40 cellular contexts compared by ENCODE assay signal in the genomic region with DNA sequence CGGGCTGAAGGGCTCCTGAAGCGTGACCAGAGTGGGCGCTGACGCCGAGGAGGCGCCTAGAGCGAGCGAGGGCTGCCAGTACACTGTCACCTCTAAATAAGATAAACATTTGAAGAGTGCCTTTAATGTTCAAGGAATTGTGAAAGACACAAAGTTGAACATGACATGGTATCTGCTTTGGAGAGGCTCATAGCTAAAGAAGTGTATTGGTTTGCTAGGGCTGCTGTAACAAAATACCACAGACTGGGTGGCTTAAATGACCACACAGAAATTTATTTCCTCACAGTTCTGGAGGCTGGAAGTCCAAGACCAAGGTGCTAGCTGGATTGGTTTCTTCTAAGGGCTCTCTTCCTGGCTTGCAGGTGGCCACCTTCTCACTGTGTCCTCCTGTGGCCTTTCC. TPM values are rescaled to one million over a fixed set of nuclear protein-coding genes. Genes with fewer than 3 reads are reported as not detected.
"Had no signal": no experiment of that assay in that cellular context is flagged by ENCODE, and none has a peak within 500 bp of the region (broad histone marks: within the 10 kb centered on the region; RNA-seq: fewer than 3 reads in every experiment).

No MANE protein-coding gene starts in this region.

- ATAC-seq: activated naive CD4-positive, alpha-beta T cell treated with anti-CD3 and anti-CD28 coated beads, Interleukin-2, amount 50 U/mL, for 72 hours; activated naive CD8-positive, alpha-beta T cell treated with anti-CD3 and anti-CD28 coated beads, Interleukin-2, amount 50 U/mL, for 24 hours; activated T-cell treated with anti-CD3 and anti-CD28 coated beads, Interleukin-2, amount 50 U/mL, for 4 hours; activated T-cell treated with anti-CD3 and anti-CD28 coated beads, Interleukin-2, amount 50 U/mL, for 72 hours; activated T-helper 17 cell treated with anti-CD3 and anti-CD28 coated beads, Interleukin-2, amount 50 U/mL, for 72 hours; body of pancreas had no signal

- FAIRE-seq: astrocyte, bronchial epithelial cell had no signal

- H3K27ac ChIP-seq: adrenal gland, ascending aorta, body of pancreas, brain microvascular endothelial cell, breast epithelium, cardiac muscle cell had no signal

- H3K4me3 ChIP-seq: adrenal gland, ascending aorta, body of pancreas, breast epithelium, cardiac muscle cell had no signal

- DNase-seq: activated effector memory CD4-positive, alpha-beta T cell treated with anti-CD3 and anti-CD28 coated beads, Interleukin-2, amount 50 U/mL, for 16 hours; activated effector memory CD4-positive, alpha-beta T cell treated with Interleukin-2 at 50 U/mL for 16 hours; activated gamma-delta T cell; activated gamma-delta T cell treated with Interleukin-2 at 50 U/mL for 16 hours; activated naive CD4-positive, alpha-beta T cell; activated naive CD4-positive, alpha-beta T cell treated with anti-CD3 and anti-CD28 coated beads for 36 hours; activated naive CD4-positive, alpha-beta T cell treated with anti-CD3 and anti-CD28 coated beads, Interleukin-2, amount 10 ng/mL, durations not matched to agents 7 days and 5 days; activated naive CD4-positive, alpha-beta T cell treated with anti-CD3 and anti-CD28 coated beads, Interleukin-2, amount 50 U/mL, for 16 hours; activated naive CD4-positive, alpha-beta T cell treated with Interleukin-2 at 50 U/mL for 16 hours; activated naive CD8-positive, alpha-beta T cell treated with anti-CD3 and anti-CD28 coated beads for 36 hours; activated naive CD8-positive, alpha-beta T cell treated with anti-CD3 and anti-CD28 coated beads, Interleukin-2, amount 10 ng/mL, durations not matched to agents 7 days and 5 days; activated naive CD8-positive, alpha-beta T cell treated with anti-CD3 and anti-CD28 coated beads, Interleukin-2, amount 50 U/mL, for 24 hours; activated T-cell treated with anti-CD3 and anti-CD28 coated beads, Interleukin-2, amount 50 U/mL, for 1 hour; activated T-cell treated with anti-CD3 and anti-CD28 coated beads, Interleukin-2, amount 50 U/mL, for 24 hours; activated T-cell treated with anti-CD3 and anti-CD28 coated beads, Interleukin-2, amount 50 U/mL, for 4 hours; activated T-cell treated with anti-CD3 and anti-CD28 coated beads, Interleukin-2, amount 50 U/mL, for 48 hours; activated T-cell treated with anti-CD3 and anti-CD28 coated beads, Interleukin-2, amount 50 U/mL, for 72 hours; adrenal gland; amniotic stem cell; amygdala; anterior cingulate cortex; aorta; body of pancreas; brain microvascular endothelial cell; caudate nucleus; central memory CD4-positive, alpha-beta T cell; cerebellar nuclear complex had no signal

- H3K36me3 ChIP-seq: adrenal gland, ascending aorta, brain microvascular endothelial cell, breast epithelium, cardiac muscle cell had no signal

- H3K9me3 ChIP-seq: adrenal gland, ascending aorta, body of pancreas, breast epithelium had no signal

- H3K4me1 ChIP-seq: adrenal gland, ascending aorta, body of pancreas, breast epithelium had no signal

- H3K27me3 ChIP-seq: adrenal gland, ascending aorta, body of pancreas, brain microvascular endothelial cell, breast epithelium, cardiac muscle cell had no signal

RNA-seq across cellular contexts. Expression of gene GPR33, which starts 39.7 kb away (rescaled TPM):
- total RNA-seq: activated naive CD4-positive, alpha-beta T cell treated with anti-CD3 and anti-CD28 coated beads for 36 hours; activated naive CD4-positive, alpha-beta T cell treated with anti-CD3 and anti-CD28 coated beads, Interleukin-2, amount 50 U/mL, for 72 hours; activated naive CD8-positive, alpha-beta T cell treated with anti-CD3 and anti-CD28 coated beads for 36 hours; activated naive CD8-positive, alpha-beta T cell treated with anti-CD3 and anti-CD28 coated beads, Interleukin-2, amount 10 ng/mL, durations not matched to agents 7 days and 5 days; activated T-cell treated with anti-CD3 and anti-CD28 coated beads, Interleukin-2, amount 50 U/mL, for 4 hours; activated T-cell treated with anti-CD3 and anti-CD28 coated beads, Interleukin-2, amount 50 U/mL, for 72 hours; activated T-helper 1 cell treated with anti-CD3 and anti-CD28 coated beads, Interleukin-12 subunit alpha, Interleukin-12 subunit beta, Interleukin-2, Interleukin-4 antibody, amounts not matched to agents 30 ng/mL and 10 ng/mL and 1 ng/mL, durations not matched to agents 14 hours and 24 hours and 36 hours; activated T-helper 17 cell treated with anti-CD3 and anti-CD28 coated beads, Interleukin-2, amount 50 U/mL, for 72 hours; activated T-helper 2 cell treated with anti-CD3 and anti-CD28 coated beads, Interferon-gamma antibody, Interleukin-2, Interleukin-4, amounts not matched to agents 10 μg/mL and 5 μg/mL and 100 μg/mL, durations not matched to agents 14 hours and 24 hours and 36 hours; adrenal gland; aorta; ascending aorta; astrocyte; body of pancreas; breast epithelium; bronchial epithelial cell; cardiac muscle cell; cardiac septum; cerebellum; chondrocyte had no signal
- polyA plus RNA-seq: adipose tissue, adrenal gland, aorta, cardiac muscle cell had no signal
